17 cellular contexts compared by ENCODE assay signal in the genomic region with DNA sequence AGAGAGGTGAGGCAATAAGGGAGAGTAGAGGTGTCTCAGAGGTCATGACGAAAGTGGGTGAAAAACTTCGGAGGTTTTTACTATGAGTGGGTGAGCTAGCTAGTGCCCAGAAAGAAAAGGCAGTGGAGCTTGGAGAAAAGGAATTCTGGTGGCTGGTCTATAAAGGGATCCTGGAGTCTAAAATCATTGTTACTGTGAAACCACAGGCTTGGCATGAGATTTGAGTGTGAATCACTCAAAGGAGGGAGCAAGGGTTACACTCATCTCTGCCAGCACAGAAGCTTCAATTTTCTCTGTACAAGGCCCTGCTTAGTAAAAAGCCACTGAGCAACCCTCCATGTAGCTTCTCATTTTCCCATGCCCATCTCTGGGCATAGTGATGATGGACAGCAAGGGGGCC. TPM values are rescaled to one million over a fixed set of nuclear protein-coding genes. Genes with fewer than 3 reads are reported as not detected.
DNase-seq lines count a peak whose midpoint lies in the region; ATAC-seq and TF ChIP-seq lines count a peak whose summit lies in the region.
"Had no signal": no experiment of that assay in that cellular context is flagged by ENCODE, and none has a peak within 500 bp of the region (broad histone marks: within the 10 kb centered on the region; RNA-seq: fewer than 3 reads in every experiment).

No MANE protein-coding gene starts in this region.

- H3K27me3 ChIP-seq in left lung (no peaks in the 10 kb centered on the region), hepatocyte (no peaks in the 10 kb centered on the region), heart left ventricle (no peaks in the 10 kb centered on the region)
- H3K27me3 ChIP-seq: BLaER1 treated with 17β-estradiol and CSF1 and Interleukin-3, amounts not matched to agents 10 nM and 100 nM; gastroesophageal sphincter had no signal

- no peaks in the 10 kb centered on the region for H3K79me2 ChIP-seq in hepatocyte

- no peaks in the 10 kb centered on the region for H3K4me1 ChIP-seq in left lung
- H3K4me1 ChIP-seq in hepatocyte (ENCODE audit: insufficient read depth), result no peaks in the 10 kb centered on the region
- H3K4me1 ChIP-seq in heart left ventricle, result no peaks in the 10 kb centered on the region
- H3K4me1 ChIP-seq: BLaER1 treated with 17β-estradiol and CSF1 and Interleukin-3, amounts not matched to agents 10 nM and 100 nM; gastroesophageal sphincter had no signal

- no peaks in the 10 kb centered on the region for H4K20me1 ChIP-seq in hepatocyte (ENCODE audit: insufficient read depth, poor library complexity, severe bottlenecking)
- H4K20me1 ChIP-seq: BLaER1 treated with 17β-estradiol and CSF1 and Interleukin-3, amounts not matched to agents 10 nM and 100 nM had no signal

- no peak for TF ChIP-seq POLR2A in heart left ventricle (IDR thresholded peaks at IDR 0.05)

- no peak for TF ChIP-seq CTCF in left lung (IDR thresholded peaks at IDR 0.05)
- TF ChIP-seq CTCF in hepatocyte (IDR thresholded peaks at IDR 0.05; ENCODE audit: poor library complexity), result no peak
- no peak for TF ChIP-seq CTCF in heart left ventricle (IDR thresholded peaks at IDR 0.05)

- H3K9me2 ChIP-seq in hepatocyte (replicated peaks; ENCODE audit: insufficient read depth), result no peaks in the 10 kb centered on the region

- intact Hi-C loops in left lung (cut with DNase I) (no loop called here), heart left ventricle (cut with DNase I) (no loop called here)

- DNase-seq in AG20443 (ENCODE audit: low spot score), result peak; percentile 91
- peak; percentile 96 for DNase-seq in M059J (ENCODE audit: low read depth)
- peak; percentile 66 for DNase-seq in dedifferentiated amniotic fluid mesenchymal stem cell (ENCODE audit: extremely low spot score)
- DNase-seq in left lung, result no peak
- no peak for DNase-seq in hepatocyte (ENCODE audit: low spot score)
- DNase-seq in heart left ventricle, result no peak
- DNase-seq: DMS79 treated with DMSO at 0.1 percent for 48 hours, NCI-H1092, NCI-H345 had no signal

- 98% methylated on average over 2 of the region's 2 CpGs for WGBS in hepatocyte (ENCODE audit: low lambda C conversion rate, missing lambda C conversion rate)
- 92 to 97% (median 96%) methylated on average over 2 of the region's 2 CpGs for WGBS in heart left ventricle, 4 donors

- H3K4me3 ChIP-seq in left lung, result no peak overlapping the region
- H3K4me3 ChIP-seq in hepatocyte, result no peak overlapping the region
- H3K4me3 ChIP-seq in heart left ventricle, result no peak overlapping the region
- H3K4me3 ChIP-seq: BLaER1 treated with 17β-estradiol and CSF1 and Interleukin-3, amounts not matched to agents 10 nM and 100 nM; coronary artery; gastroesophageal sphincter; thoracic aorta had no signal

- no peak overlapping the region for H2AFZ ChIP-seq in hepatocyte

- no peaks in the 10 kb centered on the region for H3K36me3 ChIP-seq in left lung
- H3K36me3 ChIP-seq in hepatocyte (replicated peaks; ENCODE audit: insufficient read depth, low read depth), result no peaks in the 10 kb centered on the region
- no peaks in the 10 kb centered on the region for H3K36me3 ChIP-seq in heart left ventricle
- H3K36me3 ChIP-seq: gastroesophageal sphincter, thoracic aorta had no signal

- H3K27ac ChIP-seq in left lung (no peak overlapping the region), hepatocyte (no peak overlapping the region), heart left ventricle (no peak overlapping the region)
- H3K27ac ChIP-seq: BLaER1 treated with 17β-estradiol and CSF1 and Interleukin-3, amounts not matched to agents 10 nM and 100 nM; coronary artery; gastroesophageal sphincter; thoracic aorta had no signal

- ATAC-seq in left lung (peak; percentile 27), GM18909 (IDR thresholded peaks at IDR 0.05; ENCODE audit: poor library complexity, unreplicated experiment) (no peak), heart left ventricle (no peak), GM18861 (IDR thresholded peaks at IDR 0.05; ENCODE audit: unreplicated experiment) (no peak)
- ATAC-seq: gastroesophageal sphincter, HepG2, WTC11 had no signal

- H3K9me3 ChIP-seq in left lung (peaks cover 0 to 12% of the 10 kb centered on the region in 2 donors), hepatocyte (ENCODE audit: low read depth) (peaks cover 5% of the 10 kb centered on the region), heart left ventricle (peaks cover 0 to 15% (median 9%) of the 10 kb centered on the region in 12 donors)

- H3K4me2 ChIP-seq in hepatocyte, result no peak overlapping the region
- H3K4me2 ChIP-seq: BLaER1 treated with 17β-estradiol and CSF1 and Interleukin-3, amounts not matched to agents 10 nM and 100 nM had no signal

RNA-seq across cellular contexts. Expression of a gene that starts 47.5 kb away (rescaled TPM):
- total RNA-seq in M059J (2014; rRNA removed; shearing (Covaris generic)), result 6.8 and 8.9 TPM in 2 replicates
- total RNA-seq in left lung (10 to 100 TPM; 14.2 to 22.1 TPM), hepatocyte (3.9 and 6.2 TPM in 2 replicates), heart left ventricle (10 to 100 TPM in 1 of 9 donors, 1 to 10 TPM in 6, under 1 TPM in 2; 0.56 to 10.3 (median 2.0) TPM)
- polyA plus RNA-seq in hepatocyte (6.2 and 6.6 TPM in 2 replicates), heart left ventricle (under 1 TPM; 0.38 to 0.71 TPM)

Comparison
In these comparisons a context has a peak if more than half of its experiments do, and no peak if none do; other contexts are left out.
1. DNase-seq: peak in AG20443 (single experiment), M059J (single experiment) and dedifferentiated amniotic fluid mesenchymal stem cell (single experiment); none in left lung (0 of 2), hepatocyte (single experiment) and heart left ventricle (0 of 5).